Comparison of ENCODE assay signal across 1 cellular context in genomic region chr13:21837841-21838551, GRCh38.
TF ChIP-seq lines count a peak whose summit lies in the region.

No MANE protein-coding gene starts in this region.

TF ChIP-seq in HepG2, 621 proteins besides CTCF, POLR2A, EP300 and RAD21 (continued from another document and continues in another):
- TF ChIP-seq, protein P1, sequence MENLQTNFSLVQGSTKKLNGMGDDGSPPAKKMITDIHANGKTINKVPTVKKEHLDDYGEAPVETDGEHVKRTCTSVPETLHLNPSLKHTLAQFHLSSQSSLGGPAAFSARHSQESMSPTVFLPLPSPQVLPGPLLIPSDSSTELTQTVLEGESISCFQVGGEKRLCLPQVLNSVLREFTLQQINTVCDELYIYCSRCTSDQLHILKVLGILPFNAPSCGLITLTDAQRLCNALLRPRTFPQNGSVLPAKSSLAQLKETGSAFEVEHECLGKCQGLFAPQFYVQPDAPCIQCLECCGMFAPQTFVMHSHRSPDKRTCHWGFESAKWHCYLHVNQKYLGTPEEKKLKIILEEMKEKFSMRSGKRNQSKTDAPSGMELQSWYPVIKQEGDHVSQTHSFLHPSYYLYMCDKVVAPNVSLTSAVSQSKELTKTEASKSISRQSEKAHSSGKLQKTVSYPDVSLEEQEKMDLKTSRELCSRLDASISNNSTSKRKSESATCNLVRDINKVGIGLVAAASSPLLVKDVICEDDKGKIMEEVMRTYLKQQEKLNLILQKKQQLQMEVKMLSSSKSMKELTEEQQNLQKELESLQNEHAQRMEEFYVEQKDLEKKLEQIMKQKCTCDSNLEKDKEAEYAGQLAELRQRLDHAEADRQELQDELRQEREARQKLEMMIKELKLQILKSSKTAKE (CRISPR knock-in tag; IDR thresholded peaks at IDR 0.05; ENCODE audit: borderline replicate concordance), result peak; percentile 24; the same call in 1 of the 2 replicates
- TF ChIP-seq ZNF225 (CRISPR knock-in tag; IDR thresholded peaks at IDR 0.05) (no peak), BRD4 (CRISPR knock-in tag; IDR thresholded peaks at IDR 0.05) (no peak), SOX5 (CRISPR knock-in tag; IDR thresholded peaks at IDR 0.05; ENCODE audit: borderline replicate concordance) (peak; percentile 69; the same call in 1 of the 2 replicates), RXRB (CRISPR knock-in tag; IDR thresholded peaks at IDR 0.05; ENCODE audit: borderline replicate concordance) (peak; percentile 79), RAD51 (IDR thresholded peaks at IDR 0.05; ENCODE audit: borderline replicate concordance) (no peak), SIN3A (IDR thresholded peaks at IDR 0.05; ENCODE audit: borderline replicate concordance, low read depth, low read length) (no peak), MEIS2 (CRISPR knock-in tag; IDR thresholded peaks at IDR 0.05) (no peak), ZNF33A (CRISPR knock-in tag; IDR thresholded peaks at IDR 0.05; ENCODE audit: borderline replicate concordance) (no peak), KAT8 (CRISPR knock-in tag; IDR thresholded peaks at IDR 0.05) (no peak), BCL6 (CRISPR knock-in tag; IDR thresholded peaks at IDR 0.05) (peak; percentile 34; the same call in 1 of the 2 replicates), CENPT (CRISPR knock-in tag; IDR thresholded peaks at IDR 0.05; ENCODE audit: low read depth) (no peak), FOSL2 (CRISPR knock-in tag; IDR thresholded peaks at IDR 0.05) (0 out of 2 replicates have a peak, but pooled peaks have one; percentile 5), KMT2B (CRISPR knock-in tag; IDR thresholded peaks at IDR 0.05) (no peak), ZNF451 (CRISPR knock-in tag; IDR thresholded peaks at IDR 0.05) (no peak), CBX2 (IDR thresholded peaks at IDR 0.05; ENCODE audit: low read depth, low read length) (no peak), CBX2 (CRISPR knock-in tag; IDR thresholded peaks at IDR 0.05; ENCODE audit: low read depth) (no peak), POLR2G (IDR thresholded peaks at IDR 0.05; ENCODE audit: low read depth, low read length) (no peak), ZSCAN20 (CRISPR knock-in tag; IDR thresholded peaks at IDR 0.05; ENCODE audit: borderline replicate concordance) (no peak), FOXK1 (CRISPR knock-in tag; IDR thresholded peaks at IDR 0.05; ENCODE audit: borderline replicate concordance, low read depth) (0 out of 2 replicates have a peak, but pooled peaks have one; percentile 12), NONO (IDR thresholded peaks at IDR 0.05) (no peak), NONO (CRISPR knock-in tag; conservative IDR thresholded peaks at IDR 0.05) (0 out of 2 replicates have a peak, but pooled peaks have one; percentile 16), ARHGAP35 (CRISPR knock-in tag; IDR thresholded peaks at IDR 0.05; ENCODE audit: borderline replicate concordance) (no peak), ATF7 (IDR thresholded peaks at IDR 0.05) (no peak), ATF7 (CRISPR knock-in tag; IDR thresholded peaks at IDR 0.05) (no peak), ARID2 (CRISPR knock-in tag; IDR thresholded peaks at IDR 0.05; ENCODE audit: borderline replicate concordance) (no peak), EZH2 (conservative IDR thresholded peaks at IDR 0.05; ENCODE audit: low read depth, low read length) (no peak), SMAD9 (CRISPR knock-in tag; IDR thresholded peaks at IDR 0.05) (no peak), TOE1 (CRISPR knock-in tag; IDR thresholded peaks at IDR 0.05) (no peak), ZNF431 (CRISPR knock-in tag; IDR thresholded peaks at IDR 0.05; ENCODE audit: borderline replicate concordance, low read depth) (no peak), MBD4 (IDR thresholded peaks at IDR 0.05; ENCODE audit: borderline replicate concordance, low read length) (no peak), SOX6 (IDR thresholded peaks at IDR 0.05) (no peak), SOX6 (CRISPR knock-in tag; IDR thresholded peaks at IDR 0.05) (peak; percentile 88), ZGPAT (CRISPR knock-in tag; IDR thresholded peaks at IDR 0.05) (no peak), THRA (CRISPR knock-in tag; IDR thresholded peaks at IDR 0.05; ENCODE audit: borderline replicate concordance) (peak; percentile 92; the same call in 1 of the 2 replicates), ZNF549 (CRISPR knock-in tag; IDR thresholded peaks at IDR 0.05) (no peak), PCBP2 (optimal IDR thresholded peaks at IDR 0.05; ENCODE audit: low read depth, low read length, poor library complexity, severe bottlenecking) (no peak), ZNF83 (CRISPR knock-in tag; IDR thresholded peaks at IDR 0.05; ENCODE audit: borderline replicate concordance) (no peak), ZNF160 (CRISPR knock-in tag; IDR thresholded peaks at IDR 0.05) (no peak), ZNF609 (CRISPR knock-in tag; IDR thresholded peaks at IDR 0.05; ENCODE audit: borderline replicate concordance) (peak; percentile 21; the same call in 1 of the 2 replicates), BCL3 (CRISPR knock-in tag; IDR thresholded peaks at IDR 0.05) (no peak), ZNF552 (CRISPR knock-in tag; IDR thresholded peaks at IDR 0.05; ENCODE audit: borderline replicate concordance) (no peak)
- TF ChIP-seq, protein P2, sequence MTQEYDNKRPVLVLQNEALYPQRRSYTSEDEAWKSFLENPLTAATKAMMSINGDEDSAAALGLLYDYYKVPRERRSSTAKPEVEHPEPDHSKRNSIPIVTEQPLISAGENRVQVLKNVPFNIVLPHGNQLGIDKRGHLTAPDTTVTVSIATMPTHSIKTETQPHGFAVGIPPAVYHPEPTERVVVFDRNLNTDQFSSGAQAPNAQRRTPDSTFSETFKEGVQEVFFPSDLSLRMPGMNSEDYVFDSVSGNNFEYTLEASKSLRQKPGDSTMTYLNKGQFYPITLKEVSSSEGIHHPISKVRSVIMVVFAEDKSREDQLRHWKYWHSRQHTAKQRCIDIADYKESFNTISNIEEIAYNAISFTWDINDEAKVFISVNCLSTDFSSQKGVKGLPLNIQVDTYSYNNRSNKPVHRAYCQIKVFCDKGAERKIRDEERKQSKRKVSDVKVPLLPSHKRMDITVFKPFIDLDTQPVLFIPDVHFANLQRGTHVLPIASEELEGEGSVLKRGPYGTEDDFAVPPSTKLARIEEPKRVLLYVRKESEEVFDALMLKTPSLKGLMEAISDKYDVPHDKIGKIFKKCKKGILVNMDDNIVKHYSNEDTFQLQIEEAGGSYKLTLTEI (CRISPR knock-in tag; conservative IDR thresholded peaks at IDR 0.05), result no peak
- TF ChIP-seq, protein P3, sequence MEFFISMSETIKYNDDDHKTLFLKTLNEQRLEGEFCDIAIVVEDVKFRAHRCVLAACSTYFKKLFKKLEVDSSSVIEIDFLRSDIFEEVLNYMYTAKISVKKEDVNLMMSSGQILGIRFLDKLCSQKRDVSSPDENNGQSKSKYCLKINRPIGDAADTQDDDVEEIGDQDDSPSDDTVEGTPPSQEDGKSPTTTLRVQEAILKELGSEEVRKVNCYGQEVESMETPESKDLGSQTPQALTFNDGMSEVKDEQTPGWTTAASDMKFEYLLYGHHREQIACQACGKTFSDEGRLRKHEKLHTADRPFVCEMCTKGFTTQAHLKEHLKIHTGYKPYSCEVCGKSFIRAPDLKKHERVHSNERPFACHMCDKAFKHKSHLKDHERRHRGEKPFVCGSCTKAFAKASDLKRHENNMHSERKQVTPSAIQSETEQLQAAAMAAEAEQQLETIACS (CRISPR knock-in tag; IDR thresholded peaks at IDR 0.05), result no peak
- TF ChIP-seq, protein P4, sequence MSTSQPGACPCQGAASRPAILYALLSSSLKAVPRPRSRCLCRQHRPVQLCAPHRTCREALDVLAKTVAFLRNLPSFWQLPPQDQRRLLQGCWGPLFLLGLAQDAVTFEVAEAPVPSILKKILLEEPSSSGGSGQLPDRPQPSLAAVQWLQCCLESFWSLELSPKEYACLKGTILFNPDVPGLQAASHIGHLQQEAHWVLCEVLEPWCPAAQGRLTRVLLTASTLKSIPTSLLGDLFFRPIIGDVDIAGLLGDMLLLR (CRISPR knock-in tag; IDR thresholded peaks at IDR 0.05), result no peak
- TF ChIP-seq, protein P5, sequence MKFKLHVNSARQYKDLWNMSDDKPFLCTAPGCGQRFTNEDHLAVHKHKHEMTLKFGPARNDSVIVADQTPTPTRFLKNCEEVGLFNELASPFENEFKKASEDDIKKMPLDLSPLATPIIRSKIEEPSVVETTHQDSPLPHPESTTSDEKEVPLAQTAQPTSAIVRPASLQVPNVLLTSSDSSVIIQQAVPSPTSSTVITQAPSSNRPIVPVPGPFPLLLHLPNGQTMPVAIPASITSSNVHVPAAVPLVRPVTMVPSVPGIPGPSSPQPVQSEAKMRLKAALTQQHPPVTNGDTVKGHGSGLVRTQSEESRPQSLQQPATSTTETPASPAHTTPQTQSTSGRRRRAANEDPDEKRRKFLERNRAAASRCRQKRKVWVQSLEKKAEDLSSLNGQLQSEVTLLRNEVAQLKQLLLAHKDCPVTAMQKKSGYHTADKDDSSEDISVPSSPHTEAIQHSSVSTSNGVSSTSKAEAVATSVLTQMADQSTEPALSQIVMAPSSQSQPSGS (CRISPR knock-in tag; IDR thresholded peaks at IDR 0.05), result peak; percentile 29; the same call in 1 of the 2 replicates
- TF ChIP-seq, protein P6, sequence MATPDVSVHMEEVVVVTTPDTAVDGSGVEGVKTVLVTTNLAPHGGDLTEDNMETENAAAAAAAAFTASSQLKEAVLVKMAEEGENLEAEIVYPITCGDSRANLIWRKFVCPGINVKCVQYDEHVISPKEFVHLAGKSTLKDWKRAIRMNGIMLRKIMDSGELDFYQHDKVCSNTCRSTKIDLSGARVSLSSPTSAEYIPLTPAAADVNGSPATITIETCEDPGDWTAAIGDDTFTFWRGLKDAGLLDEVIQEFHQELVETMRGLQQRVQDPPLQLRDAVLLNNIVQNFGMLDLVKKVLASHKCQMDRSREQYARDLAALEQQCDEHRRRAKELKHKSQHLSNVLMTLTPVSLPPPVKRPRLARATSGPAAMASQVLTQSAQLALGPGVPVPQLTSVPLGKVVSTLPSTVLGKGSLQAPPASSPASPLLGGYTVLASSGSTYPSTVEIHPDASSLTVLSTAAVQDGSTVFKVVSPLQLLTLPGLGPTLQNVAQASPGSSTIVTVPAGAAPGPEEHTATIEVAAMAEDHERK (CRISPR knock-in tag; IDR thresholded peaks at IDR 0.05; ENCODE audit: low read depth), result no peak
- TF ChIP-seq, protein P7, sequence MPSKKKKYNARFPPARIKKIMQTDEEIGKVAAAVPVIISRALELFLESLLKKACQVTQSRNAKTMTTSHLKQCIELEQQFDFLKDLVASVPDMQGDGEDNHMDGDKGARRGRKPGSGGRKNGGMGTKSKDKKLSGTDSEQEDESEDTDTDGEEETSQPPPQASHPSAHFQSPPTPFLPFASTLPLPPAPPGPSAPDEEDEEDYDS (CRISPR knock-in tag; IDR thresholded peaks at IDR 0.05), result no peak
